Comparison of ENCODE assay signal across 19 cellular contexts in the genomic region with DNA sequence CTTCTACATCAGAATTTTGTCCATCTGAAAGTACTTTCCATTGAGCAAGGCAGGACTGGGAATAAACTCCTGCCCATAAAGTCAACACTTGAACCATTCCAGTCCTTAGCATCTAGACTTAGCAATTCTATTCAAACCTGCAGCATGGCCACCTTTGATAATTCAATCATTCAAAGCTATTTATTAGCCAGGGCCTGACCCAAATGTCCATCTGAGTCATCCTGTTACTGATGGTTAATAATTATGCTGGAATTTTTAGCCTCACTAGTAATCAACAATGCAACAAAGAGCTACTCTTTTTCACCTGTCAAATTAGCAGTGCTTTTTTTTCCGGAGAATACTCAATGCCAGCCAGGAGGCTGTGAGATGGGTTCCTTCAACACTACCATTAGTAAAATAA.
DNase-seq lines count a peak whose midpoint lies in the region; ATAC-seq and TF ChIP-seq lines count a peak whose summit lies in the region.
"Had no signal": no experiment of that assay in that cellular context is flagged by ENCODE, and none has a peak within 500 bp of the region (broad histone marks: within the 10 kb centered on the region; RNA-seq: fewer than 3 reads in every experiment).

No MANE protein-coding gene starts in this region.

- H3K36me3 ChIP-seq in right lobe of liver (no peaks in the 10 kb centered on the region), sigmoid colon (no peaks in the 10 kb centered on the region), aorta (ENCODE audit: control insufficient read depth in 1 of 2, insufficient read depth in 2 of 2, low read length in 1 of 2) (no peaks in the 10 kb centered on the region)
- H3K36me3 ChIP-seq: neural progenitor cell, right atrium auricular region, SJCRH30 had no signal

- no peaks in the 10 kb centered on the region for H3K9me3 ChIP-seq in right lobe of liver
- no peaks in the 10 kb centered on the region for H3K9me3 ChIP-seq in sigmoid colon
- H3K9me3 ChIP-seq in aorta (ENCODE audit: control insufficient read depth, low read length) = no peaks in the 10 kb centered on the region
- H3K9me3 ChIP-seq: right atrium auricular region, SJCRH30 had no signal

- no peak for TF ChIP-seq POLR2A in right lobe of liver (IDR thresholded peaks at IDR 0.05)
- no peak for TF ChIP-seq POLR2A in sigmoid colon (IDR thresholded peaks at IDR 0.05)

- peaks cover 0 to 35% (median 16%) of the 10 kb centered on the region in 4 donors for H3K4me1 ChIP-seq in right lobe of liver
- no peaks in the 10 kb centered on the region for H3K4me1 ChIP-seq in sigmoid colon
- no peaks in the 10 kb centered on the region for H3K4me1 ChIP-seq in aorta (ENCODE audit: control insufficient read depth in 1 of 2, insufficient read depth in 2 of 2, low read length in 2 of 2)
- H3K4me1 ChIP-seq: neural progenitor cell, SJCRH30 had no signal

- CTCF ChIA-PET in RWPE1 (lab: Yijun Ruan, JAX) = interaction anchor here (0.7 kb wide), 1 partner anchor 73 kb away, joined by 3 read pairs; a partner anchor contains a TSS

- peak overlapping the region; percentile 71 for H3K27ac ChIP-seq in RWPE1
- peak overlapping the region; percentile 13 to 58 (median 51) for H3K27ac ChIP-seq in right lobe of liver
- H3K27ac ChIP-seq in sigmoid colon = no peak overlapping the region
- no peak overlapping the region for H3K27ac ChIP-seq in aorta (ENCODE audit: low read depth in 1 of 2, low read length in 2 of 2)
- H3K27ac ChIP-seq: neural progenitor cell, right atrium auricular region, SJCRH30 had no signal

- no peak for DNase-seq in RWPE1 (ENCODE audit: low spot score)
- DNase-seq in right lobe of liver = no peak
- DNase-seq in sigmoid colon = no peak
- no peak for DNase-seq in aorta
- DNase-seq: activated CD4-positive, CD25-positive, alpha-beta regulatory T cell treated with anti-CD3 and anti-CD28 coated beads, Interleukin-2, amount 50 U/mL, for 72 hours; activated effector memory CD4-positive, alpha-beta T cell treated with Interleukin-2 at 50 U/mL for 16 hours; anterior cingulate cortex; EL; mesenchymal stem cell; NCI-H1694 treated with DMSO at 0.1 percent for 48 hours; NCI-H510A; SJCRH30; stimulated activated CD4-positive, alpha-beta T cell treated with anti-CD3 and anti-CD28 coated beads, Interleukin-2, amount 100 ng/mL, for 24 hours had no signal

- peak; percentile 55 for ATAC-seq in GM18909 (IDR thresholded peaks at IDR 0.05; ENCODE audit: poor library complexity, unreplicated experiment)
- ATAC-seq in HG02981 (IDR thresholded peaks at IDR 0.05; ENCODE audit: unreplicated experiment) = peak; percentile 53
- ATAC-seq in right lobe of liver = peak; percentile 77 to 83 (median 79)
- ATAC-seq in HG02798 (IDR thresholded peaks at IDR 0.05; ENCODE audit: poor library complexity, unreplicated experiment) = no peak
- ATAC-seq in aorta (ENCODE audit: low FRiP score) = no peak
- no peak for ATAC-seq in HG02852 (IDR thresholded peaks at IDR 0.05; ENCODE audit: unreplicated experiment)

- H3K27me3 ChIP-seq in right lobe of liver = no peaks in the 10 kb centered on the region
- no peaks in the 10 kb centered on the region for H3K27me3 ChIP-seq in sigmoid colon
- no peaks in the 10 kb centered on the region for H3K27me3 ChIP-seq in aorta (ENCODE audit: control insufficient read depth in 1 of 2, insufficient read depth in 2 of 2, low read length in 1 of 2)
- H3K27me3 ChIP-seq: neural progenitor cell, right atrium auricular region, SJCRH30 had no signal

- WGBS in right lobe of liver (ENCODE audit: insufficient coverage, low coverage, low lambda C conversion rate, missing lambda C conversion rate) = 32% methylated on average over 1 of the region's 1 CpG
- 95 to 97% methylated on average over 1 of the region's 1 CpG for WGBS in sigmoid colon, 2 donors
- 87 to 90% methylated on average over 1 of the region's 1 CpG for WGBS in aorta, 2 donors

- no peak for TF ChIP-seq EP300 in sigmoid colon (IDR thresholded peaks at IDR 0.05)

- TF ChIP-seq CTCF in RWPE1 (conservative IDR thresholded peaks at IDR 0.05; ENCODE audit: low read depth) (no peak), right lobe of liver (IDR thresholded peaks at IDR 0.05) (no peak), sigmoid colon (IDR thresholded peaks at IDR 0.05) (no peak)

- POLR2A ChIA-PET in RWPE1 (lab: Yijun Ruan, JAX; ENCODE audit: low non-redundant PET) = no interaction called here

- intact Hi-C loops in right lobe of liver (cut with DNase I) (no loop called here), sigmoid colon (cut with DNase I) (no loop called here), aorta (cut with DNase I) (no loop called here)

- no peak overlapping the region for H3K4me3 ChIP-seq in right lobe of liver
- no peak overlapping the region for H3K4me3 ChIP-seq in sigmoid colon
- no peak overlapping the region for H3K4me3 ChIP-seq in aorta (ENCODE audit: low read length in 2 of 2)
- H3K4me3 ChIP-seq: neural progenitor cell, right atrium auricular region, SJCRH30 had no signal

Comparison
In these comparisons a context has a peak if more than half of its experiments do, and no peak if none do; other contexts are left out.
1. ATAC-seq: peak in GM18909 (single experiment), HG02981 (single experiment) and right lobe of liver (4 of 4); none in HG02798 (single experiment), aorta (single experiment) and HG02852 (single experiment).
2. H3K27ac ChIP-seq: peak in RWPE1 (single experiment) and right lobe of liver (3 of 3); none in sigmoid colon (0 of 4) and aorta (0 of 2).